3 cellular contexts compared by ENCODE assay signal in the genomic region with DNA sequence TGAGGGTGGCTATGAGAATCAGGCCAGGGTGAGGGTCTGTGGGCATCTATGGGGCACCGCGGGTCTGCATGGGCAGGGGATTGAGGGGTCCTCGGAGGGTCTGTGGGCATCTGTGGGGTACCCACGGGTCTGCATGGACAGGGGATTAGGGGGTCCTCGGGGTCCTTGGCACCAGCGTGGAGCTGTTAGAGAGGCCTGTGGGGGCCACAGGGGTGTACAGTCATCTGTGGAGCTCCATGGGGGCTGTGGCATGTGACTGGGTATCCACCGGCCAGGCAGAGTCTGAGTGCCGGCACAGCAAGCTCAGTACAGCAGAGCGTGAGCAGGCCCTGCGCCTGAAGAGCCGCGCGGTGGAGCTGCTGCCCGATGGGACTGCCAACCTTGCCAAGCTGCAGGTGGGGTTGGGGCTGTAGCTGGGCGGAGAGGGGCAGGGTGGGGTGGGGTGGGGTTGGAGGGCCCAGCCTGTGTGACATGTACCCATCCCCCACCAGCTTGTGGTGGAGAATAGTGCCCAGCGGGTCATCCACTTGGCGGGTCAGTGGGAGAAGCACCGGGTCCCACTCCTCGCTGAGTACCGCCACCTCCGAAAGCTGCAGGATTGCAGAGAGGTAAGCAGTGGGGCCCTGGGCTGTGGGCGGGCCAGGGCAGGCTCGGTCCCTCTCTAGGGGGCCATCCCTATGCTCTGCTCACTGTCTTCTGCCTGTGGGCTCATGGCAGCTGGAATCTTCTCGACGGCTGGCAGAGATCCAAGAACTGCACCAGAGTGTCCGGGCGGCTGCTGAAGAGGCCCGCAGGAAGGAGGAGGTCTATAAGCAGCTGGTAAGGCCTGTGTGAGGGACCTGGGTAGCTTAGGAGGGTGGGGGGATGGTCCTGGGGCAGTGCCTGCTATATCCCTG.
TF ChIP-seq lines count a peak whose summit lies in the region.

No MANE protein-coding gene starts in this region.

TF ChIP-seq in SK-N-SH, 30 proteins besides CTCF, POLR2A, EP300 and RAD21 (continued from another document):
- TF ChIP-seq SIN3A (IDR thresholded peaks at IDR 0.05; ENCODE audit: borderline replicate concordance, low read depth, low read length) (no peak), EZH2phosphoT487 (IDR thresholded peaks at IDR 0.05; ENCODE audit: borderline replicate concordance, low read depth) (no peak)
- TF ChIP-seq, protein P1, sequence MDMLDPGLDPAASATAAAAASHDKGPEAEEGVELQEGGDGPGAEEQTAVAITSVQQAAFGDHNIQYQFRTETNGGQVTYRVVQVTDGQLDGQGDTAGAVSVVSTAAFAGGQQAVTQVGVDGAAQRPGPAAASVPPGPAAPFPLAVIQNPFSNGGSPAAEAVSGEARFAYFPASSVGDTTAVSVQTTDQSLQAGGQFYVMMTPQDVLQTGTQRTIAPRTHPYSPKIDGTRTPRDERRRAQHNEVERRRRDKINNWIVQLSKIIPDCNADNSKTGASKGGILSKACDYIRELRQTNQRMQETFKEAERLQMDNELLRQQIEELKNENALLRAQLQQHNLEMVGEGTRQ (IDR thresholded peaks at IDR 0.05; ENCODE audit: borderline replicate concordance, low read depth, low read length): no peak

TF ChIP-seq in SK-N-SH treated with all-trans-retinoic acid at 6 μM for 48 hours, 23 proteins besides CTCF, POLR2A, EP300 and RAD21 (continued from another document):
- TF ChIP-seq, protein P2, sequence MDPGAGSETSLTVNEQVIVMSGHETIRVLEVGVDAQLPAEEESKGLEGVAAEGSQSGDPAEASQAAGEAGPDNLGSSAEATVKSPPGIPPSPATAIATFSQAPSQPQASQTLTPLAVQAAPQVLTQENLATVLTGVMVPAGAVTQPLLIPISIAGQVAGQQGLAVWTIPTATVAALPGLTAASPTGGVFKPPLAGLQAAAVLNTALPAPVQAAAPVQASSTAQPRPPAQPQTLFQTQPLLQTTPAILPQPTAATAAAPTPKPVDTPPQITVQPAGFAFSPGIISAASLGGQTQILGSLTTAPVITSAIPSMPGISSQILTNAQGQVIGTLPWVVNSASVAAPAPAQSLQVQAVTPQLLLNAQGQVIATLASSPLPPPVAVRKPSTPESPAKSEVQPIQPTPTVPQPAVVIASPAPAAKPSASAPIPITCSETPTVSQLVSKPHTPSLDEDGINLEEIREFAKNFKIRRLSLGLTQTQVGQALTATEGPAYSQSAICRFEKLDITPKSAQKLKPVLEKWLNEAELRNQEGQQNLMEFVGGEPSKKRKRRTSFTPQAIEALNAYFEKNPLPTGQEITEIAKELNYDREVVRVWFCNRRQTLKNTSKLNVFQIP (CRISPR knock-in tag; IDR thresholded peaks at IDR 0.05; ENCODE audit: borderline replicate concordance, low read depth): no peak
- TF ChIP-seq OSR1 (CRISPR knock-in tag; IDR thresholded peaks at IDR 0.05) (no peak), ZFP3 (CRISPR knock-in tag; IDR thresholded peaks at IDR 0.05) (no peak), TCF4 (CRISPR knock-in tag; IDR thresholded peaks at IDR 0.05; ENCODE audit: borderline replicate concordance) (no peak)
- TF ChIP-seq, protein P3, sequence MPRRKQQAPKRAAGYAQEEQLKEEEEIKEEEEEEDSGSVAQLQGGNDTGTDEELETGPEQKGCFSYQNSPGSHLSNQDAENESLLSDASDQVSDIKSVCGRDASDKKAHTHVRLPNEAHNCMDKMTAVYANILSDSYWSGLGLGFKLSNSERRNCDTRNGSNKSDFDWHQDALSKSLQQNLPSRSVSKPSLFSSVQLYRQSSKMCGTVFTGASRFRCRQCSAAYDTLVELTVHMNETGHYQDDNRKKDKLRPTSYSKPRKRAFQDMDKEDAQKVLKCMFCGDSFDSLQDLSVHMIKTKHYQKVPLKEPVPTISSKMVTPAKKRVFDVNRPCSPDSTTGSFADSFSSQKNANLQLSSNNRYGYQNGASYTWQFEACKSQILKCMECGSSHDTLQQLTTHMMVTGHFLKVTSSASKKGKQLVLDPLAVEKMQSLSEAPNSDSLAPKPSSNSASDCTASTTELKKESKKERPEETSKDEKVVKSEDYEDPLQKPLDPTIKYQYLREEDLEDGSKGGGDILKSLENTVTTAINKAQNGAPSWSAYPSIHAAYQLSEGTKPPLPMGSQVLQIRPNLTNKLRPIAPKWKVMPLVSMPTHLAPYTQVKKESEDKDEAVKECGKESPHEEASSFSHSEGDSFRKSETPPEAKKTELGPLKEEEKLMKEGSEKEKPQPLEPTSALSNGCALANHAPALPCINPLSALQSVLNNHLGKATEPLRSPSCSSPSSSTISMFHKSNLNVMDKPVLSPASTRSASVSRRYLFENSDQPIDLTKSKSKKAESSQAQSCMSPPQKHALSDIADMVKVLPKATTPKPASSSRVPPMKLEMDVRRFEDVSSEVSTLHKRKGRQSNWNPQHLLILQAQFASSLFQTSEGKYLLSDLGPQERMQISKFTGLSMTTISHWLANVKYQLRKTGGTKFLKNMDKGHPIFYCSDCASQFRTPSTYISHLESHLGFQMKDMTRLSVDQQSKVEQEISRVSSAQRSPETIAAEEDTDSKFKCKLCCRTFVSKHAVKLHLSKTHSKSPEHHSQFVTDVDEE (CRISPR knock-in tag; IDR thresholded peaks at IDR 0.05): no peak
- TF ChIP-seq, protein P4, sequence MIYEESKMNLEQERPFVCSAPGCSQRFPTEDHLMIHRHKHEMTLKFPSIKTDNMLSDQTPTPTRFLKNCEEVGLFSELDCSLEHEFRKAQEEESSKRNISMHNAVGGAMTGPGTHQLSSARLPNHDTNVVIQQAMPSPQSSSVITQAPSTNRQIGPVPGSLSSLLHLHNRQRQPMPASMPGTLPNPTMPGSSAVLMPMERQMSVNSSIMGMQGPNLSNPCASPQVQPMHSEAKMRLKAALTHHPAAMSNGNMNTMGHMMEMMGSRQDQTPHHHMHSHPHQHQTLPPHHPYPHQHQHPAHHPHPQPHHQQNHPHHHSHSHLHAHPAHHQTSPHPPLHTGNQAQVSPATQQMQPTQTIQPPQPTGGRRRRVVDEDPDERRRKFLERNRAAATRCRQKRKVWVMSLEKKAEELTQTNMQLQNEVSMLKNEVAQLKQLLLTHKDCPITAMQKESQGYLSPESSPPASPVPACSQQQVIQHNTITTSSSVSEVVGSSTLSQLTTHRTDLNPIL (CRISPR knock-in tag; IDR thresholded peaks at IDR 0.05; ENCODE audit: low read depth): no peak

TF ChIP-seq in HEK293, 187 proteins besides CTCF, POLR2A, EP300 and RAD21 (continued from another document):
- TF ChIP-seq KLF1 (tag by site-specific recombination; IDR thresholded peaks at IDR 0.05): peak; percentile 57; the same call in 1 of the 2 replicates
- TF ChIP-seq, protein P5, sequence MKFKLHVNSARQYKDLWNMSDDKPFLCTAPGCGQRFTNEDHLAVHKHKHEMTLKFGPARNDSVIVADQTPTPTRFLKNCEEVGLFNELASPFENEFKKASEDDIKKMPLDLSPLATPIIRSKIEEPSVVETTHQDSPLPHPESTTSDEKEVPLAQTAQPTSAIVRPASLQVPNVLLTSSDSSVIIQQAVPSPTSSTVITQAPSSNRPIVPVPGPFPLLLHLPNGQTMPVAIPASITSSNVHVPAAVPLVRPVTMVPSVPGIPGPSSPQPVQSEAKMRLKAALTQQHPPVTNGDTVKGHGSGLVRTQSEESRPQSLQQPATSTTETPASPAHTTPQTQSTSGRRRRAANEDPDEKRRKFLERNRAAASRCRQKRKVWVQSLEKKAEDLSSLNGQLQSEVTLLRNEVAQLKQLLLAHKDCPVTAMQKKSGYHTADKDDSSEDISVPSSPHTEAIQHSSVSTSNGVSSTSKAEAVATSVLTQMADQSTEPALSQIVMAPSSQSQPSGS (tag by site-specific recombination; IDR thresholded peaks at IDR 0.05; ENCODE audit: low read depth): no peak
